18 cellular contexts compared by ENCODE assay signal in the genomic region with DNA sequence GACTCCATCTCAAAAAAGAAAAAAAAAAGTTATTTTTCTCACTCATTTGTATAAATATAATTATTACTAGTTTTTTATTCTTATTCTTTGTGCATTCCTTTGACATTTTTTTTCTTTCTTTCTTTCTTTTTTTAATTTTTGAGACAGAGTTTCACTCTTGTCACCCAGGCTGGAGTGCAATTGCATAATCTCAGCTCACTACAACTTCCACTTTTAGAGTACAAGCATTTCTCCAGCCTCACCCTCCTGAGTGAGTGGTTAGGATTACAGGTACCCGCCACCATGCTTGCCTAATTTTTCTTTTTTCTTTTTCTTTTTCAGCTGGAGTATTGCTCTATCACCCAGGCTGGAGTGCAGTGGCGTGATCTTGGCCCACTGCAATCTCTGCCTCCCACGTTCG.
"Had no signal": no experiment of that assay in that cellular context is flagged by ENCODE, and none has a peak within 500 bp of the region (broad histone marks: within the 10 kb centered on the region; RNA-seq: fewer than 3 reads in every experiment).

No MANE protein-coding gene starts in this region.

- H3K27ac Mint-ChIP-seq: activated CD4-positive, alpha-beta T cell treated with anti-CD3 and anti-CD28 coated beads, Interleukin-2, amount 10 ng/mL, durations not matched to agents 7 days and 5 days; activated CD8-positive, alpha-beta T cell treated with anti-CD3 and anti-CD28 coated beads, Interleukin-2, amount 10 ng/mL, durations not matched to agents 7 days and 5 days; nephron; stimulated activated memory B cell treated with anti-CD40 and anti-IgM and Interleukin-4, amounts not matched to agents 10 μg/mL and 1 μg/mL and 100 μg/mL, for 72 hours had no signal

- H3K36me3 Mint-ChIP-seq: stimulated activated memory B cell treated with anti-CD40 and anti-IgM and Interleukin-4, amounts not matched to agents 10 μg/mL and 1 μg/mL and 100 μg/mL, for 72 hours had no signal

- ATAC-seq: activated CD4-positive, CD25-positive, alpha-beta regulatory T cell treated with anti-CD3 and anti-CD28 coated beads, Interleukin-2, amount 50 U/mL, for 24 hours; activated CD8-positive, alpha-beta T cell treated with anti-CD3 and anti-CD28 coated beads, Interleukin-2, amount 10 ng/mL, durations not matched to agents 7 days and 5 days; activated T-cell treated with anti-CD3 and anti-CD28 coated beads, Interleukin-2, amount 50 U/mL, for 4 hours; left colon; stimulated activated memory B cell treated with anti-CD40 and anti-IgM and Interleukin-4, amounts not matched to agents 10 μg/mL and 1 μg/mL and 100 μg/mL, for 72 hours had no signal

- H3K9me3 Mint-ChIP-seq: activated CD4-positive, alpha-beta T cell treated with anti-CD3 and anti-CD28 coated beads, Interleukin-2, amount 10 ng/mL, durations not matched to agents 7 days and 5 days; activated T-cell treated with anti-CD3 and anti-CD28 coated beads, Interleukin-2, amount 50 U/mL, for 4 hours; stimulated activated memory B cell treated with anti-CD40 and anti-IgM and Interleukin-4, amounts not matched to agents 10 μg/mL and 1 μg/mL and 100 μg/mL, for 72 hours had no signal

- H3K4me1 Mint-ChIP-seq: activated CD4-positive, alpha-beta T cell treated with anti-CD3 and anti-CD28 coated beads, Interleukin-2, amount 10 ng/mL, durations not matched to agents 7 days and 5 days; nephron; stimulated activated memory B cell treated with anti-CD40 and anti-IgM and Interleukin-4, amounts not matched to agents 10 μg/mL and 1 μg/mL and 100 μg/mL, for 72 hours had no signal

- DNase-seq: activated CD4-positive, alpha-beta T cell treated with anti-CD3 and anti-CD28 coated beads, Interleukin-2, amount 10 ng/mL, durations not matched to agents 7 days and 5 days; activated CD8-positive, alpha-beta memory T cell treated with anti-CD3 and anti-CD28 coated beads, Interleukin-2, amount 50 U/mL, for 4 hours; activated CD8-positive, alpha-beta T cell treated with anti-CD3 and anti-CD28 coated beads, Interleukin-2, amount 10 ng/mL, durations not matched to agents 7 days and 5 days; activated naive CD4-positive, alpha-beta T cell treated with anti-CD3 and anti-CD28 coated beads, Interleukin-2, amount 50 U/mL, for 16 hours; activated T-cell treated with anti-CD3 and anti-CD28 coated beads, Interleukin-2, amount 50 U/mL, for 4 hours; aorta; brain microvascular endothelial cell; central memory CD4-positive, alpha-beta T cell; dorsolateral prefrontal cortex; islet precursor cell; left colon; retina; spleen; stimulated activated CD4-positive, alpha-beta T cell treated with anti-CD3 and anti-CD28 coated beads, Interleukin-4, amount 100 ng/mL, for 4 hours; T1000 had no signal

- H3K4me3 Mint-ChIP-seq: activated CD4-positive, alpha-beta T cell treated with anti-CD3 and anti-CD28 coated beads, Interleukin-2, amount 10 ng/mL, durations not matched to agents 7 days and 5 days; activated CD8-positive, alpha-beta T cell treated with anti-CD3 and anti-CD28 coated beads, Interleukin-2, amount 10 ng/mL, durations not matched to agents 7 days and 5 days; activated T-cell treated with anti-CD3 and anti-CD28 coated beads, Interleukin-2, amount 50 U/mL, for 4 hours; nephron; stimulated activated memory B cell treated with anti-CD40 and anti-IgM and Interleukin-4, amounts not matched to agents 10 μg/mL and 1 μg/mL and 100 μg/mL, for 72 hours had no signal

- H3K27me3 Mint-ChIP-seq: activated CD4-positive, alpha-beta T cell treated with anti-CD3 and anti-CD28 coated beads, Interleukin-2, amount 10 ng/mL, durations not matched to agents 7 days and 5 days; stimulated activated memory B cell treated with anti-CD40 and anti-IgM and Interleukin-4, amounts not matched to agents 10 μg/mL and 1 μg/mL and 100 μg/mL, for 72 hours had no signal
